In genomic region chr12:68482660-68483059, GRCh38 we compare ENCODE assay signal across 1 cellular context.
TF ChIP-seq lines count a peak whose summit lies in the region.

No MANE protein-coding gene starts in this region.

TF ChIP-seq in HepG2, 621 proteins besides CTCF, POLR2A, EP300 and RAD21 (continued from another document):
- no peak for TF ChIP-seq ARID4A (CRISPR knock-in tag; IDR thresholded peaks at IDR 0.05; ENCODE audit: borderline replicate concordance)
- TF ChIP-seq ZNF605 (CRISPR knock-in tag; IDR thresholded peaks at IDR 0.05), result no peak
- no peak for TF ChIP-seq IKZF5 (CRISPR knock-in tag; IDR thresholded peaks at IDR 0.05)
